Comparison of ENCODE assay signal across 20 cellular contexts in genomic region chr1:8984203-8984602, GRCh38. TPM values are rescaled to one million over a fixed set of nuclear protein-coding genes. Genes with fewer than 3 reads are reported as not detected.
DNase-seq lines count a peak whose midpoint lies in the region; ATAC-seq, FAIRE-seq and TF ChIP-seq lines count a peak whose summit lies in the region.
"Had no signal": no experiment of that assay in that cellular context is flagged by ENCODE, and none has a peak within 500 bp of the region (broad histone marks: within the 10 kb centered on the region; RNA-seq: fewer than 3 reads in every experiment).

No MANE protein-coding gene starts in this region.

- 0% methylated on average over 2 of the region's 2 CpGs for WGBS in K562 (ENCODE audit: insufficient coverage, low coverage, missing lambda C conversion rate)

- H3K36me3 Mint-ChIP-seq in activated CD4-positive, alpha-beta memory T cell treated with anti-CD3 and anti-CD28 coated beads, Interleukin-2, amount 10 ng/mL, durations not matched to agents 7 days and 5 days (ENCODE audit: low read depth): no peaks in the 10 kb centered on the region
- H3K36me3 Mint-ChIP-seq in activated CD4-positive, alpha-beta memory T cell treated with anti-CD3 and anti-CD28 coated beads for 36 hours: no peaks in the 10 kb centered on the region
- no peaks in the 10 kb centered on the region for H3K36me3 Mint-ChIP-seq in CD8-positive, alpha-beta T cell
- H3K36me3 Mint-ChIP-seq in T-helper 17 cell (ENCODE audit: low read depth): no peaks in the 10 kb centered on the region

- H3K4me3 Mint-ChIP-seq in activated CD4-positive, alpha-beta memory T cell treated with anti-CD3 and anti-CD28 coated beads, Interleukin-2, amount 10 ng/mL, durations not matched to agents 7 days and 5 days: no peak overlapping the region
- H3K4me3 Mint-ChIP-seq in activated CD4-positive, alpha-beta memory T cell treated with anti-CD3 and anti-CD28 coated beads for 36 hours: no peak overlapping the region
- H3K4me3 Mint-ChIP-seq in CD8-positive, alpha-beta T cell: no peak overlapping the region
- H3K4me3 Mint-ChIP-seq in T-helper 17 cell: no peak overlapping the region

- BruUV-seq in K562 (replicated peaks; lab: Mats Ljungman, UMichigan): no TSS peak

- no peak overlapping the region for H2AFZ ChIP-seq in K562 (ENCODE audit: low read depth, low read length)
- H2AFZ ChIP-seq: PC-9 had no signal

- POLR2A ChIA-PET in activated CD4-positive, alpha-beta memory T cell treated with anti-CD3 and anti-CD28 coated beads, Interleukin-2, amount 10 ng/mL, durations not matched to agents 7 days and 5 days (lab: Charles Lee): interaction anchor here (0.9 kb wide), 1 partner anchor 64 kb away, joined by 3 read pairs; no protein-coding TSS in a partner anchor
- POLR2A ChIA-PET in activated CD4-positive, alpha-beta memory T cell treated with anti-CD3 and anti-CD28 coated beads for 36 hours (lab: Charles Lee): no interaction called here
- POLR2A ChIA-PET in CD8-positive, alpha-beta T cell (lab: Charles Lee): interaction anchor here (0.7 kb wide), 1 partner anchor 62 kb away, joined by 3 read pairs; no protein-coding TSS in a partner anchor
- POLR2A ChIA-PET in K562 (lab: Yijun Ruan, JAX): interaction anchor here (0.7 to 1.0 kb wide), 2 partner anchors 46 to 181 kb away, joined by 3 read pairs; no protein-coding TSS in a partner anchor

- H3K36me3 ChIP-seq in CD8-positive, alpha-beta T cell (ENCODE audit: insufficient read depth, low read length): no peaks in the 10 kb centered on the region
- H3K36me3 ChIP-seq in K562 (ENCODE audit: control insufficient read depth, insufficient read depth, low read length): no peaks in the 10 kb centered on the region

- peaks cover 5% of the 10 kb centered on the region for H3K27me3 Mint-ChIP-seq in activated CD4-positive, alpha-beta memory T cell treated with anti-CD3 and anti-CD28 coated beads, Interleukin-2, amount 10 ng/mL, durations not matched to agents 7 days and 5 days
- no peaks in the 10 kb centered on the region for H3K27me3 Mint-ChIP-seq in activated CD4-positive, alpha-beta memory T cell treated with anti-CD3 and anti-CD28 coated beads for 36 hours
- H3K27me3 Mint-ChIP-seq in CD8-positive, alpha-beta T cell (ENCODE audit: low read depth): no peaks in the 10 kb centered on the region
- H3K27me3 Mint-ChIP-seq in T-helper 17 cell: no peaks in the 10 kb centered on the region

- no peaks in the 10 kb centered on the region for H3K79me2 ChIP-seq in K562 (ENCODE audit: control insufficient read depth, insufficient read depth, low read length)

- no peak for TF ChIP-seq CTCF in CD8-positive, alpha-beta T cell (IDR thresholded peaks at IDR 0.05)
- no peak for TF ChIP-seq CTCF in K562 (IDR thresholded peaks at IDR 0.05 in 2 of 3, conservative IDR thresholded peaks at IDR 0.05 in 1 of 3; ENCODE audit: insufficient read depth in 2 of 3, low read depth in 1 of 3, low read length in 3 of 3)

- H3K4me1 Mint-ChIP-seq in activated CD4-positive, alpha-beta memory T cell treated with anti-CD3 and anti-CD28 coated beads, Interleukin-2, amount 10 ng/mL, durations not matched to agents 7 days and 5 days: peaks cover 47% of the 10 kb centered on the region
- peaks cover 29% of the 10 kb centered on the region for H3K4me1 Mint-ChIP-seq in activated CD4-positive, alpha-beta memory T cell treated with anti-CD3 and anti-CD28 coated beads for 36 hours (ENCODE audit: low read depth)
- H3K4me1 Mint-ChIP-seq in CD8-positive, alpha-beta T cell (ENCODE audit: low read depth): peaks cover 30% of the 10 kb centered on the region
- peaks cover 20% of the 10 kb centered on the region for H3K4me1 Mint-ChIP-seq in T-helper 17 cell

- TF ChIP-seq RAD21 in K562 (CRISPR knock-in tag; conservative IDR thresholded peaks at IDR 0.05 in 1 of 2, IDR thresholded peaks at IDR 0.05 in 1 of 2): no peak

- no peaks in the 10 kb centered on the region for H4K20me1 ChIP-seq in K562 (replicated peaks; ENCODE audit: control insufficient read depth, insufficient read depth, low read length)

- H3K9ac ChIP-seq in K562 (ENCODE audit: insufficient read depth in 1 of 2, low read depth in 2 of 2, low read length in 2 of 2): no peak overlapping the region
- H3K9ac ChIP-seq: KMS-11 had no signal

- H3K4me2 ChIP-seq in K562 (ENCODE audit: insufficient read depth, low read length): no peak overlapping the region
- H3K4me2 ChIP-seq: KMS-11, PC-9 had no signal

- no peak for DNase-seq in activated CD4-positive, alpha-beta memory T cell treated with anti-CD3 and anti-CD28 coated beads, Interleukin-2, amount 10 ng/mL, durations not matched to agents 7 days and 5 days
- DNase-seq in activated CD4-positive, alpha-beta memory T cell treated with anti-CD3 and anti-CD28 coated beads for 36 hours: no peak
- no peak for DNase-seq in CD8-positive, alpha-beta T cell
- DNase-seq in T-helper 17 cell: no peak
- DNase-seq in K562 (ENCODE audit: extremely low read depth in 1 of 4, low spot score in 3 of 4): no peak
- no peak for DNase-seq in stimulated activated CD4-positive, alpha-beta T cell treated with anti-CD3 and anti-CD28 coated beads, Interleukin-2, amount 100 ng/mL, for 48 hours
- DNase-seq in NCI-H2029 (lab: John Stamatoyannopoulos, UW): no peak
- DNase-seq: C1 segment of cervical spinal cord, COR-L47, NCI-H1048, NCI-H1436 treated with DMSO at 0.1 percent for 48 hours, NCI-H2081, NCI-H510A, PC-9 had no signal

- H3K27ac Mint-ChIP-seq in activated CD4-positive, alpha-beta memory T cell treated with anti-CD3 and anti-CD28 coated beads, Interleukin-2, amount 10 ng/mL, durations not matched to agents 7 days and 5 days: peak overlapping the region; percentile 7
- no peak overlapping the region for H3K27ac Mint-ChIP-seq in activated CD4-positive, alpha-beta memory T cell treated with anti-CD3 and anti-CD28 coated beads for 36 hours
- peak overlapping the region; percentile 70 for H3K27ac Mint-ChIP-seq in CD8-positive, alpha-beta T cell
- H3K27ac Mint-ChIP-seq in T-helper 17 cell: peak overlapping the region; percentile 37

- no peaks in the 10 kb centered on the region for H3K27me3 ChIP-seq in CD8-positive, alpha-beta T cell (ENCODE audit: insufficient read depth, low read length)
- H3K27me3 ChIP-seq in K562 (ENCODE audit: control insufficient read depth in 2 of 2, insufficient read depth in 2 of 2, low read length in 2 of 2): peaks cover 19 to 42% of the 10 kb centered on the region in 2 experiments

- ATAC-seq in CD8-positive, alpha-beta T cell: no peak
- ATAC-seq in T-helper 17 cell (no peak), K562 (no peak)
- ATAC-seq: HepG2 had no signal

- in situ Hi-C loops in K562 (cut with MboI): no loop called here

- CTCF ChIA-PET in activated CD4-positive, alpha-beta memory T cell treated with anti-CD3 and anti-CD28 coated beads, Interleukin-2, amount 10 ng/mL, durations not matched to agents 7 days and 5 days (lab: Charles Lee): interaction anchor here (0.8 to 1.9 kb wide), 4 partner anchors 14 to 126 kb away, joined by 4 to 8 read pairs (median 6); no protein-coding TSS in a partner anchor
- CTCF ChIA-PET in activated CD4-positive, alpha-beta memory T cell treated with anti-CD3 and anti-CD28 coated beads for 36 hours (lab: Charles Lee): interaction anchor here (0.6 to 1.4 kb wide), 2 partner anchors 21 to 55 kb away, joined by 4 to 6 read pairs; no protein-coding TSS in a partner anchor
- CTCF ChIA-PET in CD8-positive, alpha-beta T cell (lab: Charles Lee): interaction anchor here (5.8 to 8.7 kb wide), 3 partner anchors 21 to 66 kb away, joined by 70 to 226 read pairs (median 113); no protein-coding TSS in a partner anchor
- CTCF ChIA-PET in K562 (lab: Yijun Ruan, JAX; ENCODE audit: low intra/inter-chr PET ratio): interaction anchor here (0.6 kb wide), 1 partner anchor 19 kb away, joined by 3 read pairs; no protein-coding TSS in a partner anchor

- no peaks in the 10 kb centered on the region for H3K9me3 ChIP-seq in CD8-positive, alpha-beta T cell (ENCODE audit: low read length)
- H3K9me3 ChIP-seq in T-helper 17 cell (ENCODE audit: control insufficient read depth, low read length, poor library complexity, severe bottlenecking) (no peaks in the 10 kb centered on the region), K562 (replicated peaks; ENCODE audit: control insufficient read depth, insufficient read depth, low read depth, low read length) (no peaks in the 10 kb centered on the region; the same call in 1 of the 2 replicates)

- no peak overlapping the region for H3K4me3 ChIP-seq in CD8-positive, alpha-beta T cell (ENCODE audit: low read depth, low read length)
- H3K4me3 ChIP-seq in K562: no peak overlapping the region
- H3K4me3 ChIP-seq: PC-9 had no signal

- TF ChIP-seq EP300 in K562 (IDR thresholded peaks at IDR 0.05; ENCODE audit: low read length): no peak

- peaks cover 37% of the 10 kb centered on the region for H3K4me1 ChIP-seq in CD8-positive, alpha-beta T cell (ENCODE audit: insufficient read depth, low read length)
- H3K4me1 ChIP-seq in K562 (replicated peaks in 1 of 2; ENCODE audit: control insufficient read depth in 2 of 2, insufficient read depth in 2 of 2, low read length in 2 of 2): no peaks in the 10 kb centered on the region

- no peaks in the 10 kb centered on the region for H3K9me1 ChIP-seq in K562 (ENCODE audit: control insufficient read depth, insufficient read depth, low read length)

- no peaks in the 10 kb centered on the region for H3K9me3 Mint-ChIP-seq in activated CD4-positive, alpha-beta memory T cell treated with anti-CD3 and anti-CD28 coated beads, Interleukin-2, amount 10 ng/mL, durations not matched to agents 7 days and 5 days
- no peaks in the 10 kb centered on the region for H3K9me3 Mint-ChIP-seq in activated CD4-positive, alpha-beta memory T cell treated with anti-CD3 and anti-CD28 coated beads for 36 hours
- no peaks in the 10 kb centered on the region for H3K9me3 Mint-ChIP-seq in CD8-positive, alpha-beta T cell

- intact Hi-C loops in activated CD4-positive, alpha-beta memory T cell treated with anti-CD3 and anti-CD28 coated beads for 36 hours (cut with micrococcal nuclease): no loop called here
- intact Hi-C loops in CD8-positive, alpha-beta T cell (cut with DNase I, micrococcal nuclease): no loop called here
- intact Hi-C loops in K562 (cut with micrococcal nuclease): no loop called here

- FAIRE-seq in K562 (lab: Jason Lieb, UNC): no peak
- FAIRE-seq: GM12892, HepG2 had no signal

- TF ChIP-seq POLR2A in K562 (conservative IDR thresholded peaks at IDR 0.05): no peak

- H3K27ac ChIP-seq in CD8-positive, alpha-beta T cell (ENCODE audit: low read depth, low read length): no peak overlapping the region
- no peak overlapping the region for H3K27ac ChIP-seq in K562 (ENCODE audit: extremely low read depth, low read depth, low read length)
- H3K27ac ChIP-seq: KMS-11, PC-9 had no signal

RNA-seq across cellular contexts. Expression of gene CA6, which starts 38.5 kb away (rescaled TPM):
- under 1 TPM in 1 of 2 experiments, not detected in 1; 0.18 TPM for total RNA-seq in activated CD4-positive, alpha-beta memory T cell treated with anti-CD3 and anti-CD28 coated beads, Interleukin-2, amount 10 ng/mL, durations not matched to agents 7 days and 5 days
- under 1 TPM; 0.17 to 0.26 TPM for total RNA-seq in activated CD4-positive, alpha-beta memory T cell treated with anti-CD3 and anti-CD28 coated beads for 36 hours
- 1 to 10 TPM; 1.6 to 2.4 TPM for total RNA-seq in CD8-positive, alpha-beta T cell
- 1 to 10 TPM in 1 of 2 donors, not detected in 1; 1.6 TPM for total RNA-seq in T-helper 17 cell
- total RNA-seq in K562 (2011; cell fraction: chromatin; rRNA removed; ENCODE audit: low replicate concordance): not detected in 2 replicates
- not detected in 2 replicates for total RNA-seq in K562 (2011; cell fraction: nucleolus; rRNA removed)
- total RNA-seq in K562 (2011; cell fraction: nucleoplasm; rRNA removed): not detected in 2 replicates
- not detected in 2 replicates for total RNA-seq in K562 (2014; rRNA removed)
- not detected in 2 replicates for total RNA-seq in K562 (2014; rRNA removed; fragmentation: Illumina TruSeq; extraction: Trizol)
- not detected in 2 replicates for total RNA-seq in K562 (2015; rRNA removed; fragmentation: Illumina TruSeq; extraction: Trizol)
- total RNA-seq in K562 (2021): not detected in 2 replicates
- not detected in 2 replicates for polyA plus RNA-seq in K562 (2011; rRNA removed)
- not detected in 2 replicates for polyA plus RNA-seq in K562 (2011; cell fraction: cytosol; rRNA removed)
- polyA plus RNA-seq in K562 (2011; cell fraction: nucleus; rRNA removed): not detected in 2 replicates
- not detected in 2 replicates for polyA plus RNA-seq in K562 (2012)
- not detected in 2 replicates for polyA plus RNA-seq in K562 (2014; fragmentation: Illumina TruSeq; extraction: Trizol)
- not detected for polyA plus RNA-seq in K562 (2014; fragmentation: Nextera tagmentation; extraction: Ambion mirVana)
- polyA plus RNA-seq in K562 (2014; rRNA removed): not detected in 2 replicates
- polyA minus RNA-seq in K562 (2011; rRNA and poly(A)+ RNA removed): not detected in 2 replicates
- not detected in 2 replicates for polyA minus RNA-seq in K562 (2011; cell fraction: cytosol; rRNA and poly(A)+ RNA removed)
- not detected in 2 replicates for polyA minus RNA-seq in K562 (2011; cell fraction: nucleus; rRNA and poly(A)+ RNA removed)
- total RNA-seq: A673, H4, HepG2, M059J, PC-9 had no signal
- polyA plus RNA-seq: HepG2 had no signal

RNA-seq across cellular contexts. Expression of gene SLC2A7, which starts 42.0 kb away (rescaled TPM):
- not detected for total RNA-seq in activated CD4-positive, alpha-beta memory T cell treated with anti-CD3 and anti-CD28 coated beads, Interleukin-2, amount 10 ng/mL, durations not matched to agents 7 days and 5 days
- not detected for total RNA-seq in activated CD4-positive, alpha-beta memory T cell treated with anti-CD3 and anti-CD28 coated beads for 36 hours
- total RNA-seq in CD8-positive, alpha-beta T cell: not detected
- not detected for total RNA-seq in T-helper 17 cell
- not detected in 2 replicates for total RNA-seq in K562 (2011; cell fraction: chromatin; rRNA removed; ENCODE audit: low replicate concordance)
- total RNA-seq in K562 (2011; cell fraction: nucleolus; rRNA removed): not detected in 2 replicates
- not detected in 2 replicates for total RNA-seq in K562 (2011; cell fraction: nucleoplasm; rRNA removed)
- total RNA-seq in K562 (2014; rRNA removed): not detected in 2 replicates
- not detected in 2 replicates for total RNA-seq in K562 (2014; rRNA removed; fragmentation: Illumina TruSeq; extraction: Trizol)
- not detected in 2 replicates for total RNA-seq in K562 (2015; rRNA removed; fragmentation: Illumina TruSeq; extraction: Trizol)
- not detected in 2 replicates for total RNA-seq in K562 (2021)
- not detected in 2 replicates for polyA plus RNA-seq in K562 (2011; rRNA removed)
- not detected in 2 replicates for polyA plus RNA-seq in K562 (2011; cell fraction: cytosol; rRNA removed)
- not detected in 2 replicates for polyA plus RNA-seq in K562 (2011; cell fraction: nucleus; rRNA removed)
- not detected in 2 replicates for polyA plus RNA-seq in K562 (2012)
- polyA plus RNA-seq in K562 (2014; fragmentation: Illumina TruSeq; extraction: Trizol): not detected in 2 replicates
- polyA plus RNA-seq in K562 (2014; fragmentation: Nextera tagmentation; extraction: Ambion mirVana): not detected
- polyA plus RNA-seq in K562 (2014; rRNA removed): not detected in 2 replicates
- not detected in 2 replicates for polyA minus RNA-seq in K562 (2011; rRNA and poly(A)+ RNA removed)
- not detected in 2 replicates for polyA minus RNA-seq in K562 (2011; cell fraction: cytosol; rRNA and poly(A)+ RNA removed)
- polyA minus RNA-seq in K562 (2011; cell fraction: nucleus; rRNA and poly(A)+ RNA removed): not detected in 2 replicates
- total RNA-seq: A673, H4, HepG2, M059J, PC-9 had no signal
- polyA plus RNA-seq: HepG2 had no signal
